1 cellular context compared by ENCODE assay signal in the genomic region with DNA sequence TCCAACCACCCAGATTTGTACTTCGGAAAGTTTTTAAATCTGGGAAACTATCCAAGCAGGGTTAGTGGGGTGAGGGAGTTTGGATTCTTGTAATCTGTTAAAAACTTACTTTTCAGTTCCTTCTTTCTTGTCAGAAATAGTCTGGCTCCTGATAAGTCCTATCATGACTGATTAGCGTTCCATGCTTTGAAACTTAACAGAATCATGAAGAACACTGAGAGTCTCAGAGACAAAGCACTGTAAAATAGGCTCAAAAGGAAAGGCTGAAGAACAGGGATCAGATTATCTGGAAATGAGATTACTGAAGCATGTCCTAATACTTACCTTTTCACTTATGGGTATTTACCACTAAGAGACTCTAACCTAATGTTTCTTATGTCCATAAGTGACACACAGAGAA.
TF ChIP-seq lines count a peak whose summit lies in the region.

No MANE protein-coding gene starts in this region.

TF ChIP-seq in SK-N-SH treated with all-trans-retinoic acid at 6 μM for 48 hours, 23 proteins besides CTCF, POLR2A, EP300 and RAD21 (continued from another document):
- TF ChIP-seq, protein P1, sequence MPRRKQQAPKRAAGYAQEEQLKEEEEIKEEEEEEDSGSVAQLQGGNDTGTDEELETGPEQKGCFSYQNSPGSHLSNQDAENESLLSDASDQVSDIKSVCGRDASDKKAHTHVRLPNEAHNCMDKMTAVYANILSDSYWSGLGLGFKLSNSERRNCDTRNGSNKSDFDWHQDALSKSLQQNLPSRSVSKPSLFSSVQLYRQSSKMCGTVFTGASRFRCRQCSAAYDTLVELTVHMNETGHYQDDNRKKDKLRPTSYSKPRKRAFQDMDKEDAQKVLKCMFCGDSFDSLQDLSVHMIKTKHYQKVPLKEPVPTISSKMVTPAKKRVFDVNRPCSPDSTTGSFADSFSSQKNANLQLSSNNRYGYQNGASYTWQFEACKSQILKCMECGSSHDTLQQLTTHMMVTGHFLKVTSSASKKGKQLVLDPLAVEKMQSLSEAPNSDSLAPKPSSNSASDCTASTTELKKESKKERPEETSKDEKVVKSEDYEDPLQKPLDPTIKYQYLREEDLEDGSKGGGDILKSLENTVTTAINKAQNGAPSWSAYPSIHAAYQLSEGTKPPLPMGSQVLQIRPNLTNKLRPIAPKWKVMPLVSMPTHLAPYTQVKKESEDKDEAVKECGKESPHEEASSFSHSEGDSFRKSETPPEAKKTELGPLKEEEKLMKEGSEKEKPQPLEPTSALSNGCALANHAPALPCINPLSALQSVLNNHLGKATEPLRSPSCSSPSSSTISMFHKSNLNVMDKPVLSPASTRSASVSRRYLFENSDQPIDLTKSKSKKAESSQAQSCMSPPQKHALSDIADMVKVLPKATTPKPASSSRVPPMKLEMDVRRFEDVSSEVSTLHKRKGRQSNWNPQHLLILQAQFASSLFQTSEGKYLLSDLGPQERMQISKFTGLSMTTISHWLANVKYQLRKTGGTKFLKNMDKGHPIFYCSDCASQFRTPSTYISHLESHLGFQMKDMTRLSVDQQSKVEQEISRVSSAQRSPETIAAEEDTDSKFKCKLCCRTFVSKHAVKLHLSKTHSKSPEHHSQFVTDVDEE (CRISPR knock-in tag; IDR thresholded peaks at IDR 0.05): peak; percentile 25; the same call in 1 of the 2 replicates
- TF ChIP-seq, protein P2, sequence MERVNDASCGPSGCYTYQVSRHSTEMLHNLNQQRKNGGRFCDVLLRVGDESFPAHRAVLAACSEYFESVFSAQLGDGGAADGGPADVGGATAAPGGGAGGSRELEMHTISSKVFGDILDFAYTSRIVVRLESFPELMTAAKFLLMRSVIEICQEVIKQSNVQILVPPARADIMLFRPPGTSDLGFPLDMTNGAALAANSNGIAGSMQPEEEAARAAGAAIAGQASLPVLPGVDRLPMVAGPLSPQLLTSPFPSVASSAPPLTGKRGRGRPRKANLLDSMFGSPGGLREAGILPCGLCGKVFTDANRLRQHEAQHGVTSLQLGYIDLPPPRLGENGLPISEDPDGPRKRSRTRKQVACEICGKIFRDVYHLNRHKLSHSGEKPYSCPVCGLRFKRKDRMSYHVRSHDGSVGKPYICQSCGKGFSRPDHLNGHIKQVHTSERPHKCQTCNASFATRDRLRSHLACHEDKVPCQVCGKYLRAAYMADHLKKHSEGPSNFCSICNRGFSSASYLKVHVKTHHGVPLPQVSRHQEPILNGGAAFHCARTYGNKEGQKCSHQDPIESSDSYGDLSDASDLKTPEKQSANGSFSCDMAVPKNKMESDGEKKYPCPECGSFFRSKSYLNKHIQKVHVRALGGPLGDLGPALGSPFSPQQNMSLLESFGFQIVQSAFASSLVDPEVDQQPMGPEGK (CRISPR knock-in tag; IDR thresholded peaks at IDR 0.05; ENCODE audit: borderline replicate concordance): no peak
